Comparison of ENCODE assay signal across 18 cellular contexts in the genomic region with DNA sequence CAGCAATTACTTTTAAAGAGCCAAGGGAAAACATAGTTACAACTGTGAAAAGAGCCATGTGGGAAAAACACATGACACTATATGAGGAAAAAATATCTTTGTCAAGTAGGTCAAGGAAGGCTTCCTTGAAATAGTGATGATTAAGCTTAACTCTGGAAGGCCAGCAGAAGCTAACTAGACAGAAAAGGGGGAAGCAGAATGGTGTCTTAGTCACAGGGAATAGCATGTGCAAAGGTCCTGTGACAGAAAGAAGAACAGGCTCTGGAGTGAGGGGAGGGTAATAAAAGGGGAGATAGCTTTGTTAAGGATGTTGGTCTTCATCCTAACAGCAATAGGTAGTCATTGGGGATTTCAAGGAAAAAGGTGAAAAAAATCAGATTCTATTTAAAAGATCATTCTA.
DNase-seq lines count a peak whose midpoint lies in the region; ATAC-seq lines count a peak whose summit lies in the region.
"Had no signal": no experiment of that assay in that cellular context is flagged by ENCODE, and none has a peak within 500 bp of the region (broad histone marks: within the 10 kb centered on the region; RNA-seq: fewer than 3 reads in every experiment).

No MANE protein-coding gene starts in this region.

- H3K4me3 Mint-ChIP-seq in activated CD4-positive, alpha-beta T cell treated with anti-CD3 and anti-CD28 coated beads, Interleukin-2, amount 10 ng/mL, durations not matched to agents 24 days and 14 days = no peak overlapping the region
- H3K4me3 Mint-ChIP-seq in CD8-positive, alpha-beta memory T cell = peak overlapping the region in 1 of 7 donors; percentile 2
- H3K4me3 Mint-ChIP-seq in dendritic cell treated with granulocyte-macrophage colony-stimulating factor and Interleukin-4, amounts not matched to agents 40 ng/mL and 50 ng/mL, for 4 days = no peak overlapping the region
- H3K4me3 Mint-ChIP-seq in naive thymus-derived CD8-positive, alpha-beta T cell = peak overlapping the region in 3 of 10 donors; percentile 7 to 45 (median 8)

- H3K36me3 Mint-ChIP-seq in activated CD4-positive, alpha-beta T cell treated with anti-CD3 and anti-CD28 coated beads, Interleukin-2, amount 10 ng/mL, durations not matched to agents 24 days and 14 days (ENCODE audit: low read depth) = peaks cover 64% of the 10 kb centered on the region
- H3K36me3 Mint-ChIP-seq in CD8-positive, alpha-beta memory T cell = peaks cover 21 to 66% (median 30%) of the 10 kb centered on the region in 3 donors
- peaks cover 69% of the 10 kb centered on the region for H3K36me3 Mint-ChIP-seq in dendritic cell treated with granulocyte-macrophage colony-stimulating factor and Interleukin-4, amounts not matched to agents 40 ng/mL and 50 ng/mL, for 4 days (ENCODE audit: low read depth)
- peaks cover 21 to 63% (median 34%) of the 10 kb centered on the region in 3 donors for H3K36me3 Mint-ChIP-seq in naive thymus-derived CD8-positive, alpha-beta T cell

- ATAC-seq in naive thymus-derived CD8-positive, alpha-beta T cell = no peak
- no peak for ATAC-seq in HG03139 (IDR thresholded peaks at IDR 0.05; ENCODE audit: unreplicated experiment)

- peaks cover 60% of the 10 kb centered on the region for H3K36me3 ChIP-seq in CD8-positive, alpha-beta memory T cell (ENCODE audit: insufficient read depth, low read length)
- H3K36me3 ChIP-seq: adrenal gland, Peyer's patch, tibial nerve had no signal

- H3K27ac ChIP-seq in CD8-positive, alpha-beta memory T cell (ENCODE audit: low read depth, low read length) = no peak overlapping the region
- H3K27ac ChIP-seq: adrenal gland, Peyer's patch, tibial nerve had no signal

- peaks cover 44% of the 10 kb centered on the region for H3K4me1 Mint-ChIP-seq in activated CD4-positive, alpha-beta T cell treated with anti-CD3 and anti-CD28 coated beads, Interleukin-2, amount 10 ng/mL, durations not matched to agents 24 days and 14 days
- peaks cover 67 to 80% (median 68%) of the 10 kb centered on the region in 3 donors for H3K4me1 Mint-ChIP-seq in CD8-positive, alpha-beta memory T cell
- H3K4me1 Mint-ChIP-seq in dendritic cell treated with granulocyte-macrophage colony-stimulating factor and Interleukin-4, amounts not matched to agents 40 ng/mL and 50 ng/mL, for 4 days (ENCODE audit: low read depth) = peaks cover 67% of the 10 kb centered on the region
- H3K4me1 Mint-ChIP-seq in naive thymus-derived CD8-positive, alpha-beta T cell = peaks cover 40 to 77% (median 67%) of the 10 kb centered on the region in 4 donors

- H3K27me3 ChIP-seq in CD8-positive, alpha-beta memory T cell (ENCODE audit: insufficient read depth, low read length, poor library complexity, severe bottlenecking) = no peaks in the 10 kb centered on the region
- H3K27me3 ChIP-seq: adrenal gland, Peyer's patch, tibial nerve had no signal

- intact Hi-C loops in activated CD4-positive, alpha-beta T cell treated with anti-CD3 and anti-CD28 coated beads, Interleukin-2, amount 10 ng/mL, durations not matched to agents 24 days and 14 days (cut with micrococcal nuclease) = no loop called here
- intact Hi-C loops in dendritic cell treated with granulocyte-macrophage colony-stimulating factor and Interleukin-4, amounts not matched to agents 40 ng/mL and 50 ng/mL, for 4 days (cut with micrococcal nuclease) = no loop called here

- peaks cover 61% of the 10 kb centered on the region for H3K4me1 ChIP-seq in CD8-positive, alpha-beta memory T cell (ENCODE audit: insufficient read depth, low read length)

- no peaks in the 10 kb centered on the region for H3K27me3 Mint-ChIP-seq in activated CD4-positive, alpha-beta T cell treated with anti-CD3 and anti-CD28 coated beads, Interleukin-2, amount 10 ng/mL, durations not matched to agents 24 days and 14 days
- H3K27me3 Mint-ChIP-seq in CD8-positive, alpha-beta memory T cell = no peaks in the 10 kb centered on the region
- no peaks in the 10 kb centered on the region for H3K27me3 Mint-ChIP-seq in dendritic cell treated with granulocyte-macrophage colony-stimulating factor and Interleukin-4, amounts not matched to agents 40 ng/mL and 50 ng/mL, for 4 days
- no peaks in the 10 kb centered on the region for H3K27me3 Mint-ChIP-seq in naive thymus-derived CD8-positive, alpha-beta T cell

- no peak overlapping the region for H3K4me3 ChIP-seq in CD8-positive, alpha-beta memory T cell (ENCODE audit: low read length)
- H3K4me3 ChIP-seq: adrenal gland, Peyer's patch, tibial nerve had no signal

- no peak for DNase-seq in activated CD4-positive, alpha-beta T cell treated with anti-CD3 and anti-CD28 coated beads, Interleukin-2, amount 10 ng/mL, durations not matched to agents 24 days and 14 days
- no peak for DNase-seq in activated CD4-positive, alpha-beta T cell treated with anti-CD3 and anti-CD28 coated beads for 1 hour
- no peak for DNase-seq in CD8-positive, alpha-beta memory T cell
- DNase-seq in naive thymus-derived CD8-positive, alpha-beta T cell = no peak
- no peak for DNase-seq in NCI-H748 (lab: John Stamatoyannopoulos, UW; ENCODE audit: unreplicated experiment)
- DNase-seq in GM19238 (ENCODE audit: insufficient read length, low spot score) = no peak
- DNase-seq: activated CD8-positive, alpha-beta memory T cell treated with anti-CD3 and anti-CD28 coated beads, Interleukin-2, amount 50 U/mL, for 48 hours; adrenal gland; caudate nucleus; effector CD8-positive, alpha-beta T cell; KBM-7; kidney; NCI-H1092; Peyer's patch; stimulated activated CD4-positive, alpha-beta T cell treated with anti-CD3 and anti-CD28 coated beads, Interleukin-4, amount 100 ng/mL, for 4 hours had no signal

- peak overlapping the region; percentile 0 for H3K27ac Mint-ChIP-seq in activated CD4-positive, alpha-beta T cell treated with anti-CD3 and anti-CD28 coated beads, Interleukin-2, amount 10 ng/mL, durations not matched to agents 24 days and 14 days
- H3K27ac Mint-ChIP-seq in CD8-positive, alpha-beta memory T cell = peak overlapping the region; percentile 80 to 97 (median 84)
- H3K27ac Mint-ChIP-seq in dendritic cell treated with granulocyte-macrophage colony-stimulating factor and Interleukin-4, amounts not matched to agents 40 ng/mL and 50 ng/mL, for 4 days = peak overlapping the region; percentile 77
- H3K27ac Mint-ChIP-seq in naive thymus-derived CD8-positive, alpha-beta T cell = peak overlapping the region in 8 of 10 donors; percentile 56 to 87 (median 82)

- H3K9me3 ChIP-seq in CD8-positive, alpha-beta memory T cell (ENCODE audit: low read length) = no peaks in the 10 kb centered on the region
- H3K9me3 ChIP-seq: adrenal gland, Peyer's patch, tibial nerve had no signal

- H3K9me3 Mint-ChIP-seq in activated CD4-positive, alpha-beta T cell treated with anti-CD3 and anti-CD28 coated beads, Interleukin-2, amount 10 ng/mL, durations not matched to agents 24 days and 14 days = peaks cover 5% of the 10 kb centered on the region
- no peaks in the 10 kb centered on the region for H3K9me3 Mint-ChIP-seq in CD8-positive, alpha-beta memory T cell
- peaks cover 8% of the 10 kb centered on the region for H3K9me3 Mint-ChIP-seq in dendritic cell treated with granulocyte-macrophage colony-stimulating factor and Interleukin-4, amounts not matched to agents 40 ng/mL and 50 ng/mL, for 4 days
- peaks cover 0 to 3% (median 0%) of the 10 kb centered on the region in 9 donors for H3K9me3 Mint-ChIP-seq in naive thymus-derived CD8-positive, alpha-beta T cell

- CTCF ChIA-PET in CD8-positive, alpha-beta memory T cell (lab: Charles Lee) = interaction anchor here (1.1 to 3.8 kb wide), 4 partner anchors 11 to 60 kb away, joined by 3 to 15 read pairs (median 5); no protein-coding TSS in a partner anchor

- POLR2A ChIA-PET in CD8-positive, alpha-beta memory T cell (lab: Charles Lee) = no interaction called here
- POLR2A ChIA-PET in naive thymus-derived CD8-positive, alpha-beta T cell (lab: Charles Lee) = interaction anchor here (0.7 to 2.1 kb wide), 2 partner anchors 10 to 24 kb away, joined by 3 to 7 read pairs; no protein-coding TSS in a partner anchor

Comparison
In these comparisons a context has a peak if more than half of its experiments do, and no peak if none do; other contexts are left out.
1. H3K27ac Mint-ChIP-seq: peak in every context shown above with its lines; median percentile 84 in CD8-positive, alpha-beta memory T cell; 82 in naive thymus-derived CD8-positive, alpha-beta T cell; 77 in dendritic cell treated with granulocyte-macrophage colony-stimulating factor and Interleukin-4, amounts not matched to agents 40 ng/mL and 50 ng/mL, for 4 days; 0 in activated CD4-positive, alpha-beta T cell treated with anti-CD3 and anti-CD28 coated beads, Interleukin-2, amount 10 ng/mL, durations not matched to agents 24 days and 14 days.